Comparison of ENCODE assay signal across 16 cellular contexts in genomic region chr2:100042559-100042958, GRCh38.
"Had no signal": no experiment of that assay in that cellular context is flagged by ENCODE, and none has a peak within 500 bp of the region (broad histone marks: within the 10 kb centered on the region; RNA-seq: fewer than 3 reads in every experiment).

No MANE protein-coding gene starts in this region.

- H3K27ac ChIP-seq: body of pancreas, heart left ventricle, left lung, ovary, psoas muscle, tibial artery had no signal

- DNase-seq: activated CD4-positive, alpha-beta memory T cell treated with anti-CD3 and anti-CD28 coated beads, Interleukin-2, amount 10 ng/mL, durations not matched to agents 7 days and 5 days; activated CD4-positive, alpha-beta T cell treated with anti-CD3 and anti-CD28 coated beads for 48 hours; activated CD4-positive, CD25-positive, alpha-beta regulatory T cell; activated CD8-positive, alpha-beta memory T cell treated with anti-CD3 and anti-CD28 coated beads, Interleukin-2, amount 10 ng/mL, durations not matched to agents 7 days and 5 days; activated naive CD4-positive, alpha-beta T cell; activated naive CD8-positive, alpha-beta T cell treated with anti-CD3 and anti-CD28 coated beads, Interleukin-2, amount 10 ng/mL, durations not matched to agents 7 days and 5 days; body of pancreas; heart left ventricle; left lung; ovary; psoas muscle; right cardiac atrium; stimulated activated CD4-positive, alpha-beta T cell treated with anti-CD3 and anti-CD28 coated beads, Interleukin-2, amount 100 ng/mL, for 24 hours; stimulated activated naive CD8-positive, alpha-beta T cell treated with anti-CD3 and anti-CD28 coated beads, Interleukin-15, Interleukin-2, amounts not matched to agents 100 U/mL and 50 U/mL, for 24 hours; tibial artery had no signal

- H3K4me3 Mint-ChIP-seq: activated CD4-positive, alpha-beta memory T cell treated with anti-CD3 and anti-CD28 coated beads, Interleukin-2, amount 10 ng/mL, durations not matched to agents 7 days and 5 days; activated CD8-positive, alpha-beta memory T cell treated with anti-CD3 and anti-CD28 coated beads, Interleukin-2, amount 10 ng/mL, durations not matched to agents 7 days and 5 days; activated naive CD8-positive, alpha-beta T cell treated with anti-CD3 and anti-CD28 coated beads, Interleukin-2, amount 10 ng/mL, durations not matched to agents 7 days and 5 days; T-helper 2 cell treated with Interferon-gamma antibody and Interleukin-4, amounts not matched to agents 5 μg/mL and 100 μg/mL, for 36 hours had no signal

- H3K36me3 Mint-ChIP-seq: activated CD8-positive, alpha-beta memory T cell treated with anti-CD3 and anti-CD28 coated beads, Interleukin-2, amount 10 ng/mL, durations not matched to agents 7 days and 5 days; activated naive CD8-positive, alpha-beta T cell treated with anti-CD3 and anti-CD28 coated beads, Interleukin-2, amount 10 ng/mL, durations not matched to agents 7 days and 5 days had no signal

- H3K9me3 Mint-ChIP-seq: activated CD4-positive, alpha-beta memory T cell treated with anti-CD3 and anti-CD28 coated beads, Interleukin-2, amount 10 ng/mL, durations not matched to agents 7 days and 5 days; activated naive CD8-positive, alpha-beta T cell treated with anti-CD3 and anti-CD28 coated beads, Interleukin-2, amount 10 ng/mL, durations not matched to agents 7 days and 5 days; T-helper 2 cell treated with Interferon-gamma antibody and Interleukin-4, amounts not matched to agents 5 μg/mL and 100 μg/mL, for 36 hours had no signal

- H3K4me1 ChIP-seq: body of pancreas, left lung, psoas muscle had no signal

- H3K27ac Mint-ChIP-seq: activated CD4-positive, alpha-beta memory T cell treated with anti-CD3 and anti-CD28 coated beads, Interleukin-2, amount 10 ng/mL, durations not matched to agents 7 days and 5 days; activated CD8-positive, alpha-beta memory T cell treated with anti-CD3 and anti-CD28 coated beads, Interleukin-2, amount 10 ng/mL, durations not matched to agents 7 days and 5 days; activated naive CD8-positive, alpha-beta T cell treated with anti-CD3 and anti-CD28 coated beads, Interleukin-2, amount 10 ng/mL, durations not matched to agents 7 days and 5 days; T-helper 2 cell treated with Interferon-gamma antibody and Interleukin-4, amounts not matched to agents 5 μg/mL and 100 μg/mL, for 36 hours had no signal

- H3K27me3 ChIP-seq: body of pancreas, heart left ventricle, left lung, ovary, tibial artery had no signal

- H3K27me3 Mint-ChIP-seq: activated CD4-positive, alpha-beta memory T cell treated with anti-CD3 and anti-CD28 coated beads, Interleukin-2, amount 10 ng/mL, durations not matched to agents 7 days and 5 days; activated CD8-positive, alpha-beta memory T cell treated with anti-CD3 and anti-CD28 coated beads, Interleukin-2, amount 10 ng/mL, durations not matched to agents 7 days and 5 days had no signal

- H3K4me3 ChIP-seq: body of pancreas, heart left ventricle, left lung, ovary, psoas muscle, tibial artery had no signal

- H3K4me1 Mint-ChIP-seq: activated CD4-positive, alpha-beta memory T cell treated with anti-CD3 and anti-CD28 coated beads, Interleukin-2, amount 10 ng/mL, durations not matched to agents 7 days and 5 days; activated CD8-positive, alpha-beta memory T cell treated with anti-CD3 and anti-CD28 coated beads, Interleukin-2, amount 10 ng/mL, durations not matched to agents 7 days and 5 days; activated naive CD8-positive, alpha-beta T cell treated with anti-CD3 and anti-CD28 coated beads, Interleukin-2, amount 10 ng/mL, durations not matched to agents 7 days and 5 days had no signal

- ATAC-seq: activated CD8-positive, alpha-beta memory T cell treated with anti-CD3 and anti-CD28 coated beads, Interleukin-2, amount 10 ng/mL, durations not matched to agents 7 days and 5 days; body of pancreas; heart left ventricle; left lung; psoas muscle; right cardiac atrium; stimulated activated naive CD8-positive, alpha-beta T cell treated with anti-CD3 and anti-CD28 coated beads, Interleukin-15, Interleukin-2, amounts not matched to agents 100 U/mL and 50 U/mL, for 24 hours had no signal
